Comparison of ENCODE assay signal across 8 cellular contexts in genomic region chr12:108730337-108731104, GRCh38. TPM values are rescaled to one million over a fixed set of nuclear protein-coding genes. Genes with fewer than 3 reads are reported as not detected.
A peak's percentile ranks its signal among the peaks of the same experiment; 100 is the strongest.
DNase-seq lines count a peak whose midpoint lies in the region; ATAC-seq and TF ChIP-seq lines count a peak whose summit lies in the region.

No MANE protein-coding gene starts in this region.

- H3K4me1 ChIP-seq in esophagus muscularis mucosa: peaks cover 26 to 62% (median 52%) of the 10 kb centered on the region in 4 donors
- H3K4me1 ChIP-seq in muscle layer of duodenum (ENCODE audit: control insufficient read depth in 1 of 2, insufficient read depth in 2 of 2, low read length in 2 of 2): peaks cover 6 to 21% of the 10 kb centered on the region in 2 donors

- WGBS in esophagus muscularis mucosa: under 1% methylated on average over 17 of the region's 46 CpGs

- peak overlapping the region; percentile 83 to 95 (median 92) for H3K4me3 ChIP-seq in esophagus muscularis mucosa
- H3K4me3 ChIP-seq in muscle layer of duodenum (ENCODE audit: low read depth in 1 of 2, low read length in 2 of 2): peak overlapping the region; percentile 79 to 86

- peak overlapping the region; percentile 99 to 100 (median 99) for H3K27ac ChIP-seq in esophagus muscularis mucosa (replicated peaks in 1 of 4)
- peak overlapping the region; percentile 96 for H3K27ac ChIP-seq in muscle layer of duodenum (ENCODE audit: low read length)

- peaks cover 5% of the 10 kb centered on the region for H3K36me3 Mint-ChIP-seq in stimulated activated naive CD8-positive, alpha-beta T cell treated with anti-CD3 and anti-CD28 coated beads, Interleukin-15, Interleukin-2, amounts not matched to agents 100 ng/mL and 50 ng/mL, for 24 hours (ENCODE audit: low read depth)

- H3K4me1 Mint-ChIP-seq in stimulated activated naive CD8-positive, alpha-beta T cell treated with anti-CD3 and anti-CD28 coated beads, Interleukin-15, Interleukin-2, amounts not matched to agents 100 ng/mL and 50 ng/mL, for 24 hours (ENCODE audit: low read depth): peaks cover 49% of the 10 kb centered on the region

- H3K36me3 ChIP-seq in esophagus muscularis mucosa: no peaks in the 10 kb centered on the region
- peaks cover 0 to 12% of the 10 kb centered on the region in 2 donors for H3K36me3 ChIP-seq in muscle layer of duodenum (ENCODE audit: control insufficient read depth in 1 of 2, insufficient read depth in 2 of 2, low read length in 2 of 2)

- no peak for TF ChIP-seq CTCF in esophagus muscularis mucosa (IDR thresholded peaks at IDR 0.05)

- no peak for TF ChIP-seq EP300 in esophagus muscularis mucosa (IDR thresholded peaks at IDR 0.05)

- TF ChIP-seq POLR2A in esophagus muscularis mucosa (IDR thresholded peaks at IDR 0.05; ENCODE audit: low read depth): peak; percentile 70

- H3K27ac Mint-ChIP-seq in stimulated activated naive CD8-positive, alpha-beta T cell treated with anti-CD3 and anti-CD28 coated beads, Interleukin-15, Interleukin-2, amounts not matched to agents 100 ng/mL and 50 ng/mL, for 24 hours: peak overlapping the region; percentile 87

- no peaks in the 10 kb centered on the region for H3K9me3 Mint-ChIP-seq in stimulated activated naive CD8-positive, alpha-beta T cell treated with anti-CD3 and anti-CD28 coated beads, Interleukin-15, Interleukin-2, amounts not matched to agents 100 ng/mL and 50 ng/mL, for 24 hours

- H3K9me3 ChIP-seq in esophagus muscularis mucosa: no peaks in the 10 kb centered on the region
- H3K9me3 ChIP-seq in muscle layer of duodenum (ENCODE audit: control insufficient read depth in 1 of 2, low read length in 2 of 2): no peaks in the 10 kb centered on the region

- H3K27me3 Mint-ChIP-seq in stimulated activated naive CD8-positive, alpha-beta T cell treated with anti-CD3 and anti-CD28 coated beads, Interleukin-15, Interleukin-2, amounts not matched to agents 100 ng/mL and 50 ng/mL, for 24 hours: no peaks in the 10 kb centered on the region

- intact Hi-C loops in esophagus muscularis mucosa (cut with DNase I): loop anchor here (2.0 to 5.0 kb wide), 4 partner anchors 38 to 122 kb away; no protein-coding TSS in a partner anchor

- H3K27me3 ChIP-seq in esophagus muscularis mucosa: no peaks in the 10 kb centered on the region
- H3K27me3 ChIP-seq in muscle layer of duodenum (ENCODE audit: low read depth, low read length): no peaks in the 10 kb centered on the region

- H3K4me3 Mint-ChIP-seq in stimulated activated naive CD8-positive, alpha-beta T cell treated with anti-CD3 and anti-CD28 coated beads, Interleukin-15, Interleukin-2, amounts not matched to agents 100 ng/mL and 50 ng/mL, for 24 hours: peak overlapping the region; percentile 88

- DNase-seq in GM03348 (ENCODE audit: low spot score): peak; percentile 69
- DNase-seq in NCI-H82 treated with DMSO at 0.1 percent for 48 hours (lab: John Stamatoyannopoulos, UW; ENCODE audit: unreplicated experiment): peak; percentile 46
- peak; percentile 35 for DNase-seq in activated CD8-positive, alpha-beta memory T cell treated with anti-CD3 and anti-CD28 coated beads, Interleukin-2, amount 50 U/mL, for 4 hours
- DNase-seq in esophagus muscularis mucosa (ENCODE audit: extremely low spot score): no peak

- ATAC-seq in HG03460 (IDR thresholded peaks at IDR 0.05; ENCODE audit: unreplicated experiment) (peak; percentile 28), GM21529 (IDR thresholded peaks at IDR 0.05; ENCODE audit: unreplicated experiment) (no peak)

RNA-seq across cellular contexts. Expression of gene CORO1C, which starts 0.8 kb away (rescaled TPM):
- 100 to 1,000 TPM; 221 to 441 (median 315) TPM for total RNA-seq in esophagus muscularis mucosa
